ENCODE assay signal across 20 cellular contexts in genomic region chr18:1252534-1252933, GRCh38.
"Had no signal": no experiment of that assay in that cellular context is flagged by ENCODE, and none has a peak within 500 bp of the region (broad histone marks: within the 10 kb centered on the region; RNA-seq: fewer than 3 reads in every experiment).

No MANE protein-coding gene starts in this region.

- H3K27ac ChIP-seq: SJCRH30 had no signal

- H3K36me3 ChIP-seq: MG63, SJCRH30 had no signal

- H3K4me3 ChIP-seq: MG63, SJCRH30 had no signal

- H3K9me3 ChIP-seq: MG63, SJCRH30, SK-N-SH had no signal

- H3K9ac ChIP-seq: SK-N-SH had no signal

- H3K4me1 Mint-ChIP-seq: T-cell had no signal

- H3K27me3 ChIP-seq: MG63, SJCRH30 had no signal

- H3K27ac Mint-ChIP-seq: T-cell had no signal

- H3K9me2 ChIP-seq: SK-N-SH had no signal

- H3K27me3 Mint-ChIP-seq: T-cell had no signal

- ATAC-seq: HepG2, Panc1, Right ventricle myocardium inferior, T-cell had no signal

- H3K36me3 Mint-ChIP-seq: T-cell had no signal

- DNase-seq: IMR-90, Karpas-422, KG1, MG63, NCI-H1092, NCI-H1105 treated with DMSO at 0.1 percent for 48 hours, NCI-H1417 treated with DMSO at 0.1 percent for 48 hours, NCI-H187, NCI-H2029, NCI-H2081 treated with DMSO at 0.1 percent for 48 hours, NCI-H2227 treated with DMSO at 0.1 percent for 48 hours, NCI-H524 treated with DMSO at 0.1 percent for 48 hours, SHP77 treated with DMSO at 0.1 percent for 48 hours, SJCRH30, SK-N-SH, SW 1271, T-cell had no signal

- FAIRE-seq: HepG2 had no signal

- H3K4me2 ChIP-seq: SK-N-SH had no signal

- H3K4me1 ChIP-seq: SJCRH30 had no signal

- H3K4me3 Mint-ChIP-seq: T-cell had no signal
